In the genomic region with DNA sequence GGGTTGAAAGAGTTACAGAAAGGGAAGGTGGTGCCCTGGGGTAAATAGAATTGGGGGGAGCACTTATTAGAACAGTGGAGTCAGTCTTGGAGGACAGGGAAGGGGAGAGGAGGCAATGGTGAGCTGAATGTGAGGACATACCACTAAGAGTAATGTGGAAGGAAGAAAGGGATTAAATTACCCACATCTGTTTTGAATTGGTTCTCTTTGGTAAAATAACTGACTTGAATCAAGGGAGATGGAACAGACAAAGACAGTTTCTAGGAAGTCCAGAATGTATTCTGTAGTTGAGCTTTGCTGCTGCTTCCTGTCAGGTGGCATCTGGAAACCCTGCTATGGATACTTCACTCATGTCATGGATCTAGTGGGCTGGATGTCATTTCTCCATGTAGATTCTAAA, we compare ENCODE assay signal across 17 cellular contexts. TPM values are rescaled to one million over a fixed set of nuclear protein-coding genes. Genes with fewer than 3 reads are reported as not detected.
DNase-seq lines count a peak whose midpoint lies in the region; ATAC-seq, FAIRE-seq and TF ChIP-seq lines count a peak whose summit lies in the region.
"Had no signal": no experiment of that assay in that cellular context is flagged by ENCODE, and none has a peak within 500 bp of the region (broad histone marks: within the 10 kb centered on the region; RNA-seq: fewer than 3 reads in every experiment).

No MANE protein-coding gene starts in this region.

- H3K4me3 ChIP-seq in fibroblast of mammary gland (ENCODE audit: control insufficient read depth, low read depth, low read length), result no peak overlapping the region
- H3K4me3 ChIP-seq: HAP-1, Peyer's patch had no signal

- H3K36me3 Mint-ChIP-seq in stimulated activated effector memory CD8-positive, alpha-beta T cell treated with anti-CD3 and anti-CD28 coated beads, Interleukin-12 subunit alpha, Interleukin-12 subunit beta, amount 100 ng/mL, for 72 hours, result no peaks in the 10 kb centered on the region
- no peaks in the 10 kb centered on the region for H3K36me3 Mint-ChIP-seq in activated naive CD8-positive, alpha-beta T cell treated with anti-CD3 and anti-CD28 coated beads for 36 hours
- no peaks in the 10 kb centered on the region for H3K36me3 Mint-ChIP-seq in HFFc6 (ENCODE audit: low read depth)
- H3K36me3 Mint-ChIP-seq: CD4-positive, CD25-positive, alpha-beta regulatory T cell had no signal

- DNase-seq in EH (ENCODE audit: low read depth), result peak; percentile 26
- peak; percentile 71 for DNase-seq in RPMI7951 (ENCODE audit: low read depth)
- peak; percentile 69 for DNase-seq in fibroblast of mammary gland (ENCODE audit: low read depth)
- DNase-seq in stimulated activated effector memory CD8-positive, alpha-beta T cell treated with anti-CD3 and anti-CD28 coated beads, Interleukin-12 subunit alpha, Interleukin-12 subunit beta, amount 100 ng/mL, for 72 hours (ENCODE audit: low spot score in 2 of 2), result no peak
- no peak for DNase-seq in H54 (ENCODE audit: insufficient read length, low spot score)
- no peak for DNase-seq in activated naive CD8-positive, alpha-beta T cell treated with anti-CD3 and anti-CD28 coated beads for 36 hours
- no peak for DNase-seq in HFFc6
- no peak for DNase-seq in activated T-cell treated with anti-CD3 and anti-CD28 coated beads, Interleukin-2, amount 50 U/mL, for 1 hour
- DNase-seq: Caco-2; CD4-positive, CD25-positive, alpha-beta regulatory T cell; KG1; NCI-H1092 treated with DMSO at 0.1 percent for 48 hours; NCI-H1694; Peyer's patch; Right ventricle myocardium superior had no signal

- peak overlapping the region; percentile 8 for H3K27ac Mint-ChIP-seq in stimulated activated effector memory CD8-positive, alpha-beta T cell treated with anti-CD3 and anti-CD28 coated beads, Interleukin-12 subunit alpha, Interleukin-12 subunit beta, amount 100 ng/mL, for 72 hours
- H3K27ac Mint-ChIP-seq in activated naive CD8-positive, alpha-beta T cell treated with anti-CD3 and anti-CD28 coated beads for 36 hours, result no peak overlapping the region
- no peak overlapping the region for H3K27ac Mint-ChIP-seq in HFFc6
- H3K27ac Mint-ChIP-seq: B cell; CD4-positive, CD25-positive, alpha-beta regulatory T cell had no signal

- ATAC-seq in stimulated activated effector memory CD8-positive, alpha-beta T cell treated with anti-CD3 and anti-CD28 coated beads, Interleukin-12 subunit alpha, Interleukin-12 subunit beta, amount 100 ng/mL, for 72 hours, result no peak

- no peak for FAIRE-seq in H54 (lab: Jason Lieb, UNC)

- no peak for TF ChIP-seq CTCF in fibroblast of mammary gland (conservative IDR thresholded peaks at IDR 0.05; ENCODE audit: control insufficient read depth, insufficient read depth, low read depth, low read length)
- TF ChIP-seq CTCF in HFFc6 (IDR thresholded peaks at IDR 0.05), result no peak

- no peaks in the 10 kb centered on the region for H3K9me3 Mint-ChIP-seq in stimulated activated effector memory CD8-positive, alpha-beta T cell treated with anti-CD3 and anti-CD28 coated beads, Interleukin-12 subunit alpha, Interleukin-12 subunit beta, amount 100 ng/mL, for 72 hours
- H3K9me3 Mint-ChIP-seq in activated naive CD8-positive, alpha-beta T cell treated with anti-CD3 and anti-CD28 coated beads for 36 hours, result no peaks in the 10 kb centered on the region
- no peaks in the 10 kb centered on the region for H3K9me3 Mint-ChIP-seq in HFFc6

- no peak overlapping the region for H3K4me3 Mint-ChIP-seq in stimulated activated effector memory CD8-positive, alpha-beta T cell treated with anti-CD3 and anti-CD28 coated beads, Interleukin-12 subunit alpha, Interleukin-12 subunit beta, amount 100 ng/mL, for 72 hours
- no peak overlapping the region for H3K4me3 Mint-ChIP-seq in activated naive CD8-positive, alpha-beta T cell treated with anti-CD3 and anti-CD28 coated beads for 36 hours
- no peak overlapping the region for H3K4me3 Mint-ChIP-seq in HFFc6
- H3K4me3 Mint-ChIP-seq: B cell; CD4-positive, CD25-positive, alpha-beta regulatory T cell had no signal

- peaks cover 38% of the 10 kb centered on the region for H3K27me3 Mint-ChIP-seq in activated naive CD8-positive, alpha-beta T cell treated with anti-CD3 and anti-CD28 coated beads for 36 hours
- H3K27me3 Mint-ChIP-seq in HFFc6 (ENCODE audit: insufficient read depth), result peaks cover 7% of the 10 kb centered on the region
- H3K27me3 Mint-ChIP-seq: B cell had no signal

- TF ChIP-seq POLR2A in H54 (IDR thresholded peaks at IDR 0.05; ENCODE audit: low read depth, low read length), result no peak

- peaks cover 37% of the 10 kb centered on the region for H3K4me1 Mint-ChIP-seq in stimulated activated effector memory CD8-positive, alpha-beta T cell treated with anti-CD3 and anti-CD28 coated beads, Interleukin-12 subunit alpha, Interleukin-12 subunit beta, amount 100 ng/mL, for 72 hours
- H3K4me1 Mint-ChIP-seq in activated naive CD8-positive, alpha-beta T cell treated with anti-CD3 and anti-CD28 coated beads for 36 hours, result no peaks in the 10 kb centered on the region
- peaks cover under 1% of the 10 kb centered on the region; the same call in 1 of the 2 replicates for H3K4me1 Mint-ChIP-seq in HFFc6 (ENCODE audit: low read depth)
- H3K4me1 Mint-ChIP-seq: CD4-positive, CD25-positive, alpha-beta regulatory T cell had no signal

RNA-seq across cellular contexts. Expression of a gene that starts 6.7 kb away (rescaled TPM):
- total RNA-seq in RPMI7951 (2014; rRNA removed; shearing (Covaris generic)), result 5.1 and 5.5 TPM in 2 replicates
- total RNA-seq in activated naive CD8-positive, alpha-beta T cell treated with anti-CD3 and anti-CD28 coated beads for 36 hours, result 1 to 10 TPM; 3.8 to 3.9 TPM
- total RNA-seq in HFFc6 (2021; fragmentation: NEBNext Ultra II Directional; extraction: Animal tissue kit (Norgen Biotek cat#: 25700)), result under 1 TPM; 0.03 to 0.40 (median 0.09) TPM

Comparison
In these comparisons a context has a peak if more than half of its experiments do, and no peak if none do; other contexts are left out.
1. DNase-seq: peak in EH (single experiment), RPMI7951 (single experiment) and fibroblast of mammary gland (single experiment); none in stimulated activated effector memory CD8-positive, alpha-beta T cell treated with anti-CD3 and anti-CD28 coated beads, Interleukin-12 subunit alpha, Interleukin-12 subunit beta, amount 100 ng/mL, for 72 hours (0 of 2), H54 (single experiment), activated naive CD8-positive, alpha-beta T cell treated with anti-CD3 and anti-CD28 coated beads for 36 hours (single experiment), HFFc6 (single experiment) and activated T-cell treated with anti-CD3 and anti-CD28 coated beads, Interleukin-2, amount 50 U/mL, for 1 hour (single experiment).